Comparison of ENCODE assay signal across 8 cellular contexts in genomic region chr11:81644239-81644840, GRCh38.
DNase-seq lines count a peak whose midpoint lies in the region; ATAC-seq and TF ChIP-seq lines count a peak whose summit lies in the region.

No MANE protein-coding gene starts in this region.

- no peaks in the 10 kb centered on the region for H3K9me3 Mint-ChIP-seq in CD4-positive, alpha-beta T cell

- no peak for DNase-seq in CD4-positive, alpha-beta T cell
- peak; percentile 24 for DNase-seq in GM13977 (ENCODE audit: low spot score)
- DNase-seq in MM.1S: peak; percentile 65
- DNase-seq in SW480 (ENCODE audit: low spot score): peak; percentile 73
- DNase-seq in fibroblast of the conjunctiva (ENCODE audit: low read depth): peak; percentile 20
- DNase-seq in sciatic nerve (ENCODE audit: low spot score): no peak
- no peak for DNase-seq in right cardiac atrium

- peaks cover 21% of the 10 kb centered on the region for H3K27me3 Mint-ChIP-seq in CD4-positive, alpha-beta T cell

- H3K79me2 ChIP-seq in MM.1S (ENCODE audit: low read length): no peaks in the 10 kb centered on the region

- H3K9ac ChIP-seq in MM.1S (ENCODE audit: low read length): no peak overlapping the region

- H3K9me3 ChIP-seq in CD4-positive, alpha-beta T cell (ENCODE audit: control insufficient read depth, low read length): no peaks in the 10 kb centered on the region
- H3K9me3 ChIP-seq in MM.1S (replicated peaks; ENCODE audit: insufficient read depth, low read length) (no peaks in the 10 kb centered on the region), right cardiac atrium (ENCODE audit: control insufficient read depth, low read length) (no peaks in the 10 kb centered on the region)

- ATAC-seq in CD4-positive, alpha-beta T cell (ENCODE audit: poor library complexity): peak; percentile 66
- ATAC-seq in HG02588 (IDR thresholded peaks at IDR 0.05; ENCODE audit: unreplicated experiment) (peak; percentile 93), sciatic nerve (peak; percentile 42), right cardiac atrium (no peak)

- no peaks in the 10 kb centered on the region for H3K36me3 Mint-ChIP-seq in CD4-positive, alpha-beta T cell (ENCODE audit: low read depth)

- peak; percentile 80 for TF ChIP-seq CTCF in CD4-positive, alpha-beta T cell (IDR thresholded peaks at IDR 0.05)
- TF ChIP-seq CTCF in GM13977 (IDR thresholded peaks at IDR 0.05; ENCODE audit: extremely low read depth, insufficient read depth, missing control alignments) (peak; percentile 62), MM.1S (IDR thresholded peaks at IDR 0.05; ENCODE audit: low read length) (peak; percentile 78)

- intact Hi-C loops in CD4-positive, alpha-beta T cell (cut with DNase I, micrococcal nuclease): loop anchor here (1.0 to 5.0 kb wide), 5 partner anchors 143 to 585 kb away; no protein-coding TSS in a partner anchor
- intact Hi-C loops in sciatic nerve (cut with DNase I) (no loop called here), right cardiac atrium (cut with DNase I) (loop anchor here in 1 of 4 donors (10.0 kb wide), 1 partner anchor 1050 kb away; no protein-coding TSS in a partner anchor)

- CTCF ChIA-PET in CD4-positive, alpha-beta T cell (lab: Charles Lee): interaction anchor here (1.0 kb wide), 1 partner anchor 11 kb away, joined by 3 read pairs; no protein-coding TSS in a partner anchor

- H2AFZ ChIP-seq in MM.1S (ENCODE audit: low read length): no peak overlapping the region

- in situ Hi-C loops in GM13977 (cut with MboI; ENCODE audit: low pct_unique_long_range_greater_than_20kb, low sequenced_read_pairs, unreplicated experiment): loop anchor here (25.0 kb wide), 1 partner anchor 593 kb away; no protein-coding TSS in a partner anchor

- H3K4me3 ChIP-seq in MM.1S (ENCODE audit: low read length): no peak overlapping the region
- H3K4me3 ChIP-seq in right cardiac atrium (ENCODE audit: low read length): no peak overlapping the region

- peaks cover 3% of the 10 kb centered on the region for H3K27me3 ChIP-seq in CD4-positive, alpha-beta T cell (ENCODE audit: control insufficient read depth, insufficient read depth, low read length)
- H3K27me3 ChIP-seq in MM.1S (replicated peaks; ENCODE audit: insufficient read depth, low read length) (no peaks in the 10 kb centered on the region), right cardiac atrium (ENCODE audit: control insufficient read depth, insufficient read depth) (no peaks in the 10 kb centered on the region)

- 62% methylated on average over 1 of the region's 1 CpG for WGBS in right cardiac atrium

- H3K27ac ChIP-seq in CD4-positive, alpha-beta T cell (ENCODE audit: low read depth, low read length): no peak overlapping the region
- H3K27ac ChIP-seq in MM.1S (ENCODE audit: low read length) (no peak overlapping the region), right cardiac atrium (ENCODE audit: low read length) (no peak overlapping the region)

- POLR2A ChIA-PET in CD4-positive, alpha-beta T cell (lab: Charles Lee): no interaction called here

- no peak overlapping the region for H3K4me2 ChIP-seq in MM.1S (ENCODE audit: low read depth, low read length)

- no peak overlapping the region for H3K27ac Mint-ChIP-seq in CD4-positive, alpha-beta T cell

- H3K4me3 Mint-ChIP-seq in CD4-positive, alpha-beta T cell: no peak overlapping the region

- H4K20me1 ChIP-seq in MM.1S (ENCODE audit: insufficient read depth, low read length): no peaks in the 10 kb centered on the region

- H3K36me3 ChIP-seq in MM.1S (replicated peaks; ENCODE audit: insufficient read depth, low read length): no peaks in the 10 kb centered on the region

- no peaks in the 10 kb centered on the region for H3F3A ChIP-seq in MM.1S (ENCODE audit: insufficient read depth, low read length)

- no peaks in the 10 kb centered on the region for H3K4me1 Mint-ChIP-seq in CD4-positive, alpha-beta T cell (ENCODE audit: low read depth)

- H3K4me1 ChIP-seq in MM.1S (ENCODE audit: low read length) (no peaks in the 10 kb centered on the region), right cardiac atrium (ENCODE audit: control insufficient read depth, insufficient read depth, low read length) (no peaks in the 10 kb centered on the region)

- no peaks in the 10 kb centered on the region for H3K9me2 ChIP-seq in MM.1S (replicated peaks; ENCODE audit: insufficient read depth, low read length)

Comparison
In these comparisons a context has a peak if more than half of its experiments do, and no peak if none do; other contexts are left out.
1. ATAC-seq: peak in CD4-positive, alpha-beta T cell (single experiment), HG02588 (single experiment) and sciatic nerve (single experiment); none in right cardiac atrium (0 of 2).
2. DNase-seq: peak in GM13977 (single experiment), MM.1S (single experiment), SW480 (single experiment) and fibroblast of the conjunctiva (single experiment); none in CD4-positive, alpha-beta T cell (0 of 10), sciatic nerve (single experiment) and right cardiac atrium (0 of 3).
3. Peak in every context shown above with its lines, with median percentiles within 50 percentile points of each other: CTCF ChIP-seq.